1 cellular context compared by ENCODE assay signal in genomic region chrX:66760648-66761047, GRCh38.
TF ChIP-seq lines count a peak whose summit lies in the region.

No MANE protein-coding gene starts in this region.

TF ChIP-seq in K562, 482 proteins besides CTCF, POLR2A, EP300 and RAD21 (continued from another document):
- no peak for TF ChIP-seq PRDM10 (IDR thresholded peaks at IDR 0.05; ENCODE audit: partially characterized antibody)
- no peak for TF ChIP-seq AFF4 (CRISPR knock-in tag; IDR thresholded peaks at IDR 0.05)
TF ChIP-seq in K562: peak in this region for 0.
